Comparison of ENCODE assay signal across 1 cellular context in the genomic region with DNA sequence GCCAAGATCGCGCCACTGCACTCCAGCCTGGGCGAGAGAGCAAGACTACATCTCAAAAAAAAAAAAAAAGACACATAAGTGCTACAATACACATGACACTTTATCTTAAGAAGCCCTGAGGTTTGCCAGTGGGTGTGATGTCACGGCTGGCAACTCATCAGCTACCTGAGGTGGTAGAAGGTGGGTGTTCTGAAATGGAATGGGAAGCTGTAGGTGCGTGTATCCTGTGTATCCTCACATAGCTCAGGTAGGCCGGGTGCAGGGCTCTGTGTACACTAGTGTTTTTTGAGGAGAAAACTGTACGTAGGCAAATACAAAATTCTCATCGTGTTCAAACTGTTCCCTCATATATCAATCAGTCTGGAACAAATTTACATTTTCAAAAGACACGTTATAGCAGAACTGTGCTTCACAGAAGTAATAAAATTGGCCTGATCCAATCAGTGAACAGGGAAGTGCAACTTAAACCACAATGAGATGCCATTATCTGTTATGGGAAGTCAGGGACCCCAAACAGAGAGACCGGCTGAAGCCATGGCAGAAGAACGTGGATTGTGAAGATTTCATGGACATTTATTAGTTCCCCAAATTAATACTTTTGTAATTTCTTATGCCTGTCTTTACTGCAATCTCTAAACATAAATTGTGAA.
TF ChIP-seq lines count a peak whose summit lies in the region.

No MANE protein-coding gene starts in this region.

TF ChIP-seq in HepG2, 621 proteins besides CTCF, POLR2A, EP300 and RAD21:
- TF ChIP-seq ZSCAN21 (CRISPR knock-in tag; IDR thresholded peaks at IDR 0.05; ENCODE audit: borderline replicate concordance) (no peak), ETV6 (CRISPR knock-in tag; conservative IDR thresholded peaks at IDR 0.05) (no peak)
- TF ChIP-seq, protein P1, sequence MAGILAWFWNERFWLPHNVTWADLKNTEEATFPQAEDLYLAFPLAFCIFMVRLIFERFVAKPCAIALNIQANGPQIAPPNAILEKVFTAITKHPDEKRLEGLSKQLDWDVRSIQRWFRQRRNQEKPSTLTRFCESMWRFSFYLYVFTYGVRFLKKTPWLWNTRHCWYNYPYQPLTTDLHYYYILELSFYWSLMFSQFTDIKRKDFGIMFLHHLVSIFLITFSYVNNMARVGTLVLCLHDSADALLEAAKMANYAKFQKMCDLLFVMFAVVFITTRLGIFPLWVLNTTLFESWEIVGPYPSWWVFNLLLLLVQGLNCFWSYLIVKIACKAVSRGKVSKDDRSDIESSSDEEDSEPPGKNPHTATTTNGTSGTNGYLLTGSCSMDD (CRISPR knock-in tag; IDR thresholded peaks at IDR 0.05), result no peak
